ENCODE assay signal across 8 cellular contexts in the genomic region with DNA sequence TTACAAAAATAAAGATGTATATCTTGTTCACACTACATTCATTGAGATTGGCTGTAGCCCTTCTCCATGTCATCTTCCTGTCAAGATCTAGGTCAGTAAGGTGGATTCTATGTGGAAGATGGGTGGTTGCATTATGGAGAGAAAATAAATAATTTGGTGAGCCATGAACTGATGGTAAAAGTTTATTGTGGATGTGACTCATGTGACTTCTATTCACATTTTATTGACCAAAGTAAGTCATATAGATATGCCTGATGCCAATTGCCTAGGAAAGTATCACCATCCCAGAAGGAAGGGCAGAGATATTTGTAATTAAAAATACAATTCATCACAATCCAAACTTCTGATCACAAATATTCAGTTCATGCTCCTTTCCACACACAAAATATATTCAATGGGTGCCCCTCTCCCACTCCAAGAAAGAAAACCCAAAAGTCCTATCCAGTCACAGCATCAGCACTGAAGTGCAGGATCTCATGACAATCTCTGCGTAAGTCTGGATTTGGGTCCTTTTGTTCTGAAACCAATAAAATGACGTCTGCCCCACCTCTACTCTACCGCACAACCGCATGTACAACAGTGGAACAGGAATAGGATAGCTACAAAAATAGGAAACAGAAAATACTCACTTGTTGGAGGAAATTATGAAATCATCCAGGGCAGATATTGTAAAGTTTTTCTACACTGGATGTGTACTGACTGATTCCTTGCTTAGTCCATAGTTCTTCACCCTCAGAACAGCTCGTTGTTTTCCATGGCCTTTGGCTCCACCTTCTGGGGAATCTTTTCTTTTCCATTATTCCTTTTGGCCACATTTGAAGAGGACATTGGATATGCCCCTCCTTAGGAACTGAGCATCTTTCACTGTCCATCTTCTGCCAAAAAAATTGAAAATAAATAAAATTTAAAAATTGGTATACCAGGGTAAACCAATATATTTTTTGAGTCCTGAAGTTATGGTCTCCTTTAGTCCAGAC. TPM values are rescaled to one million over a fixed set of nuclear protein-coding genes. Genes with fewer than 3 reads are reported as not detected.
A peak's percentile ranks its signal among the peaks of the same experiment; 100 is the strongest.
DNase-seq lines count a peak whose midpoint lies in the region; ATAC-seq and TF ChIP-seq lines count a peak whose summit lies in the region.

No MANE protein-coding gene starts in this region.

- H3K4me3 Mint-ChIP-seq in GM23338, result no peak overlapping the region

- no peaks in the 10 kb centered on the region for H3K27me3 ChIP-seq in GM23338 (ENCODE audit: insufficient read depth)
- no peaks in the 10 kb centered on the region for H3K27me3 ChIP-seq in brain microvascular endothelial cell (replicated peaks)

- no peaks in the 10 kb centered on the region for H3K79me2 ChIP-seq in GM23338 (replicated peaks; ENCODE audit: insufficient read depth)

- H3K27ac Mint-ChIP-seq in GM23338, result no peak overlapping the region

- no peaks in the 10 kb centered on the region for H3K27me3 Mint-ChIP-seq in GM23338 (ENCODE audit: insufficient read depth, low read depth, poor library complexity)

- DNase-seq in AG10803 (ENCODE audit: low read depth) (peak; percentile 32), GM23338 (ENCODE audit: low spot score) (peak; percentile 73), NCI-H510A treated with DMSO at 0.1 percent for 48 hours (lab: John Stamatoyannopoulos, UW) (peak; percentile 80), brain microvascular endothelial cell (peak; percentile 32), kidney glomerular epithelial cell (lab: John Stamatoyannopoulos, UW) (peak; percentile 60)

- peak; percentile 79 for ATAC-seq in GM23338
- no peak for ATAC-seq in HG03457 (IDR thresholded peaks at IDR 0.05; ENCODE audit: unreplicated experiment)
- no peak for ATAC-seq in HG03108 (IDR thresholded peaks at IDR 0.05; ENCODE audit: unreplicated experiment)
- no peak for ATAC-seq in HG02798 (IDR thresholded peaks at IDR 0.05; ENCODE audit: poor library complexity, unreplicated experiment)

- in situ Hi-C loops in brain microvascular endothelial cell (cut with HindIII; ENCODE audit: low pct_ligation_motif_present, low sequenced_read_pairs), result no loop called here

- H2AFZ ChIP-seq in GM23338, result no peak overlapping the region

- H3K4me1 Mint-ChIP-seq in GM23338, result no peaks in the 10 kb centered on the region

- no peaks in the 10 kb centered on the region for H3K36me3 ChIP-seq in GM23338 (ENCODE audit: insufficient read depth)
- no peaks in the 10 kb centered on the region for H3K36me3 ChIP-seq in brain microvascular endothelial cell (replicated peaks)

- H4K20me1 ChIP-seq in GM23338 (replicated peaks; ENCODE audit: insufficient read depth), result no peaks in the 10 kb centered on the region

- peaks cover 3% of the 10 kb centered on the region; the same call in 1 of the 2 replicates for H3K9me2 ChIP-seq in GM23338 (ENCODE audit: insufficient read depth)

- no peak overlapping the region for H3K4me3 ChIP-seq in AG10803 (ENCODE audit: low read length)
- no peak overlapping the region for H3K4me3 ChIP-seq in GM23338
- H3K4me3 ChIP-seq in brain microvascular endothelial cell (ENCODE audit: low read depth, low read length), result no peak overlapping the region

- no peaks in the 10 kb centered on the region for H3F3A ChIP-seq in GM23338 (replicated peaks; ENCODE audit: low read depth)

- no peaks in the 10 kb centered on the region for H3K4me1 ChIP-seq in GM23338 (ENCODE audit: insufficient read depth)

- TF ChIP-seq CTCF in AG10803 (conservative IDR thresholded peaks at IDR 0.05; ENCODE audit: low read length) (peak; percentile 57), GM23338 (conservative IDR thresholded peaks at IDR 0.05; ENCODE audit: low read depth in 2 of 2) (peak; percentile 75 to 81), brain microvascular endothelial cell (IDR thresholded peaks at IDR 0.05; ENCODE audit: low read depth, low read length, missing control alignments) (peak; percentile 51)

- no peaks in the 10 kb centered on the region for H3K9me3 Mint-ChIP-seq in GM23338

- no peak overlapping the region for H3K27ac ChIP-seq in GM23338 (ENCODE audit: low read depth)
- H3K27ac ChIP-seq in brain microvascular endothelial cell, result no peak overlapping the region

- no peaks in the 10 kb centered on the region for H3K36me3 Mint-ChIP-seq in GM23338 (ENCODE audit: low read depth)

- no peak overlapping the region for H3K4me2 ChIP-seq in GM23338

TF ChIP-seq in GM23338, 12 proteins besides CTCF, POLR2A, EP300 and RAD21 (continues in another document):
- TF ChIP-seq NANOG (IDR thresholded peaks at IDR 0.05; ENCODE audit: borderline replicate concordance), result no peak
- TF ChIP-seq ETS1 (IDR thresholded peaks at IDR 0.05), result no peak
- TF ChIP-seq JUNB (IDR thresholded peaks at IDR 0.05; ENCODE audit: unreplicated experiment), result no peak
- no peak for TF ChIP-seq EZH2 (IDR thresholded peaks at IDR 0.05; ENCODE audit: low read depth, unreplicated experiment)
- TF ChIP-seq POLR2AphosphoS5 (IDR thresholded peaks at IDR 0.05; ENCODE audit: low read depth), result no peak
- TF ChIP-seq ZNF462 (CRISPR knock-in tag; IDR thresholded peaks at IDR 0.05), result no peak
- TF ChIP-seq ZNF331 (CRISPR knock-in tag; IDR thresholded peaks at IDR 0.05; ENCODE audit: low read depth), result no peak
- TF ChIP-seq EZH2phosphoT487 (IDR thresholded peaks at IDR 0.05; ENCODE audit: unreplicated experiment), result no peak

RNA-seq across cellular contexts. Expression of gene SLC17A3, which starts 16.1 kb away (rescaled TPM):
- total RNA-seq in GM23338 (2014; rRNA removed; shearing (Covaris generic)), result 0.27 TPM in 1 of 2 replicates, not detected in the other
- not detected in 2 replicates for polyA plus RNA-seq in GM23338 (2016; fragmentation: Nextera tagmentation; extraction: Ambion mirVana)

RNA-seq across cellular contexts. Expression of gene SLC17A2, which starts 40.3 kb away (rescaled TPM):
- not detected in 2 replicates for total RNA-seq in GM23338 (2014; rRNA removed; shearing (Covaris generic))
- polyA plus RNA-seq in GM23338 (2016; fragmentation: Nextera tagmentation; extraction: Ambion mirVana), result not detected in 2 replicates

RNA-seq across cellular contexts. Expression of gene SLC17A1, which starts 58.3 kb away (rescaled TPM):
- not detected in 2 replicates for total RNA-seq in GM23338 (2014; rRNA removed; shearing (Covaris generic))
- polyA plus RNA-seq in GM23338 (2016; fragmentation: Nextera tagmentation; extraction: Ambion mirVana), result not detected in 2 replicates
